ENCODE assay signal across 12 cellular contexts in genomic region chr1:24702511-24703293, GRCh38. TPM values are rescaled to one million over a fixed set of nuclear protein-coding genes. Genes with fewer than 3 reads are reported as not detected.
DNase-seq lines count a peak whose midpoint lies in the region; FAIRE-seq and TF ChIP-seq lines count a peak whose summit lies in the region.
"Had no signal": no experiment of that assay in that cellular context is flagged by ENCODE, and none has a peak within 500 bp of the region (broad histone marks: within the 10 kb centered on the region; RNA-seq: fewer than 3 reads in every experiment).

No MANE protein-coding gene starts in this region.

- TF ChIP-seq CTCF in astrocyte (IDR thresholded peaks at IDR 0.05; ENCODE audit: insufficient read depth, low read depth, low read length) (no peak), nephron (IDR thresholded peaks at IDR 0.05; ENCODE audit: unreplicated experiment in 3 of 3) (no peak), suprapubic skin (IDR thresholded peaks at IDR 0.05) (no peak)

- H3K9me3 ChIP-seq in astrocyte (ENCODE audit: insufficient read depth, low read depth, low read length), result no peaks in the 10 kb centered on the region
- H3K9me3 ChIP-seq in suprapubic skin, result no peaks in the 10 kb centered on the region

- no peaks in the 10 kb centered on the region for H4K20me1 ChIP-seq in astrocyte (ENCODE audit: insufficient read depth, low read length)

- TF ChIP-seq EP300 in suprapubic skin (IDR thresholded peaks at IDR 0.05), result no peak

- 86% methylated on average over 6 of the region's 8 CpGs for WGBS in suprapubic skin

- H3K27me3 ChIP-seq in astrocyte (ENCODE audit: insufficient read depth, low read length), result no peaks in the 10 kb centered on the region
- H3K27me3 ChIP-seq in suprapubic skin, result no peaks in the 10 kb centered on the region

- H3K9me3 Mint-ChIP-seq in astrocyte (ENCODE audit: unreplicated experiment) (no peaks in the 10 kb centered on the region), nephron (no peaks in the 10 kb centered on the region)
- H3K9me3 Mint-ChIP-seq: T-helper 1 cell treated with Interleukin-12 subunit alpha and Interleukin-12 subunit beta and Interleukin-4 antibody, amounts not matched to agents 30 μg/mL and 1 μg/mL, for 36 hours had no signal

- H3K4me1 Mint-ChIP-seq in astrocyte (ENCODE audit: low read depth, unreplicated experiment) (peaks cover 13% of the 10 kb centered on the region), nephron (peaks cover 41% of the 10 kb centered on the region)

- peak overlapping the region; percentile 23 for H3K27ac ChIP-seq in astrocyte (ENCODE audit: low read depth, low read length)
- H3K27ac ChIP-seq in suprapubic skin, result no peak overlapping the region

- no peaks in the 10 kb centered on the region for H3K79me2 ChIP-seq in astrocyte (ENCODE audit: insufficient read depth, low read length)

- H3K4me1 ChIP-seq in astrocyte (ENCODE audit: insufficient read depth, low read length) (peaks cover 36% of the 10 kb centered on the region), suprapubic skin (peaks cover 15% of the 10 kb centered on the region)

- no peak overlapping the region for H3K27ac Mint-ChIP-seq in astrocyte (ENCODE audit: unreplicated experiment)
- H3K27ac Mint-ChIP-seq in nephron, result peak overlapping the region in 2 of 3 experiments; percentile 9 to 36
- H3K27ac Mint-ChIP-seq: T-helper 1 cell treated with Interleukin-12 subunit alpha and Interleukin-12 subunit beta and Interleukin-4 antibody, amounts not matched to agents 30 μg/mL and 1 μg/mL, for 36 hours had no signal

- no peak overlapping the region for H3K4me3 ChIP-seq in astrocyte (ENCODE audit: insufficient read depth, low read depth, low read length)
- no peak overlapping the region for H3K4me3 ChIP-seq in suprapubic skin

- H3K4me3 Mint-ChIP-seq in astrocyte (ENCODE audit: unreplicated experiment) (no peak overlapping the region), nephron (no peak overlapping the region)
- H3K4me3 Mint-ChIP-seq: T-helper 1 cell treated with Interleukin-12 subunit alpha and Interleukin-12 subunit beta and Interleukin-4 antibody, amounts not matched to agents 30 μg/mL and 1 μg/mL, for 36 hours had no signal

- H3K9ac ChIP-seq in astrocyte (ENCODE audit: low read length), result no peak overlapping the region

- H3K4me2 ChIP-seq in astrocyte (ENCODE audit: low read length), result peak overlapping the region; percentile 9

- FAIRE-seq in astrocyte (lab: Jason Lieb, UNC), result no peak
- FAIRE-seq: endothelial cell of umbilical vein had no signal

- no peaks in the 10 kb centered on the region for H3K36me3 Mint-ChIP-seq in astrocyte (ENCODE audit: low read depth, unreplicated experiment)
- H3K36me3 Mint-ChIP-seq in nephron (ENCODE audit: low read depth), result no peaks in the 10 kb centered on the region
- H3K36me3 Mint-ChIP-seq: naive B cell had no signal

- no peaks in the 10 kb centered on the region for H3K36me3 ChIP-seq in astrocyte (ENCODE audit: insufficient read depth, low read length)
- H3K36me3 ChIP-seq in suprapubic skin, result no peaks in the 10 kb centered on the region

- no peak overlapping the region for H2AFZ ChIP-seq in astrocyte (ENCODE audit: low read depth, low read length)

- DNase-seq in NCI-H187 (lab: John Stamatoyannopoulos, UW) (peak; percentile 7 to 36), NCI-H187 treated with DMSO at 0.1 percent for 48 hours (lab: John Stamatoyannopoulos, UW) (no peak), NCI-H2171 treated with DMSO at 0.1 percent for 48 hours (lab: John Stamatoyannopoulos, UW) (peak; percentile 92), astrocyte (ENCODE audit: low read depth) (peak; percentile 93), suprapubic skin (ENCODE audit: low spot score in 2 of 2) (no peak), nucleus accumbens (lab: John Stamatoyannopoulos, UW) (no peak), ecto neural progenitor cell (ENCODE audit: low spot score) (no peak)
- DNase-seq: amygdala, naive B cell had no signal

- no peak for TF ChIP-seq POLR2A in suprapubic skin (IDR thresholded peaks at IDR 0.05)

- H3K27me3 Mint-ChIP-seq in astrocyte (ENCODE audit: low read depth, unreplicated experiment) (no peaks in the 10 kb centered on the region), nephron (ENCODE audit: low read depth) (peaks cover 3% of the 10 kb centered on the region)
- H3K27me3 Mint-ChIP-seq: naive B cell had no signal

RNA-seq across cellular contexts. Expression of gene CLIC4, which starts 42.5 kb away (rescaled TPM):
- total RNA-seq in astrocyte, result 353 and 375 TPM in 2 replicates
- 10 to 100 TPM; 50.1 to 76.3 (median 71.4) TPM for total RNA-seq in suprapubic skin

RNA-seq across cellular contexts. Expression of gene SRRM1, which starts 59.6 kb away (rescaled TPM):
- 124 and 138 TPM in 2 replicates for total RNA-seq in astrocyte
- 100 to 1,000 TPM in 2 of 4 donors, 10 to 100 TPM in 2; 73.0 to 323 (median 97.0) TPM for total RNA-seq in suprapubic skin

Comparison
In these comparisons a context has a peak if more than half of its experiments do, and no peak if none do; other contexts are left out.
1. DNase-seq: peak in NCI-H187 (2 of 2), NCI-H2171 treated with DMSO at 0.1 percent for 48 hours (single experiment) and astrocyte (single experiment); none in NCI-H187 treated with DMSO at 0.1 percent for 48 hours (single experiment), suprapubic skin (0 of 2), nucleus accumbens (0 of 56) and ecto neural progenitor cell (single experiment).